11 cellular contexts compared by ENCODE assay signal in the genomic region with DNA sequence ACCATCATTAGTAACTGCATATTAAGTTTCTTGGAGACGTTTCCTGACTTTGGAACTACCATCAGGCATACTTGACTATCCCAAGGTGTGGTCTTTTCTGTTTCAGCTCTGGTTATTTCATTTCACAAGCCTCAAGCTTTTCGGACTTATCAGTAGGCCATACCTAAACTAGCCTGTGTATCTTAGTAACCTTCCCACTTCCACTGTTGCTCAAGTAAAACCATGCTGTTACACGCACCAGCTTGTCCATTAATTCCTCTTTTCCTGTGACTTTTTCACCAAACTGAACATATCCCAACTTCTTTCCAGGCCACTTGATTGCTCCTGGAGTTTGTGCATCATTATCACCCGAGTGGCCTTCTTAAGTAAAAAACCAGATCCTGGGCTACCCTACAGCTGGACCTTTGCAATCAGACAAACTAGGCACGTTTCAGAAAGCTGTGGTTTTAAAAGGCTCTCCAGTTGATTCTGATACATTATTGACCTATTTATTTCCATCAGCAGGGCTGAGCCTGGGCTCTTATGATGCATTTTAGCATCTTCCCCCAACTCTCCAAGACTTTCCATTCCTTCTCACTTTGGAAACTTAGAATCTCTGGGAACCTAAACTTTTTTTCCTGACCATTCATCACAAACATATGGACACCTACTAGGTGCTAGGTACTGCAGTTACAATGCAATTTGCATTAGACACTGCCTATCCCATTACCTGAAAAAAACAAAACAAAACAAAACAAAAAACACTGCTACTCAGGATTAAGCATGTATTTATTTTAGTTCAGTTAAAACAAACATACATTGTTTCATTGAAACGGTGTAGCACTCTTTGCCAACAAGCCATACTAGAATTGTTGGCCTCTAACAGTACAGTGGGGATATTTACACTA. TPM values are rescaled to one million over a fixed set of nuclear protein-coding genes. Genes with fewer than 3 reads are reported as not detected.
DNase-seq lines count a peak whose midpoint lies in the region; ATAC-seq and TF ChIP-seq lines count a peak whose summit lies in the region.
"Had no signal": no experiment of that assay in that cellular context is flagged by ENCODE, and none has a peak within 500 bp of the region (broad histone marks: within the 10 kb centered on the region; RNA-seq: fewer than 3 reads in every experiment).

No MANE protein-coding gene starts in this region.

- H3K4me1 ChIP-seq in foreskin keratinocyte, result peaks cover 21% of the 10 kb centered on the region

- H3K27me3 ChIP-seq in foreskin keratinocyte, result no peaks in the 10 kb centered on the region

- ATAC-seq in Right ventricle myocardium inferior (peak; percentile 34), foreskin keratinocyte (peak; percentile 70), HG03025 (IDR thresholded peaks at IDR 0.05; ENCODE audit: low FRiP score, unreplicated experiment) (no peak)

- intact Hi-C loops in Right ventricle myocardium inferior (cut with DNase I) (no loop called here), cardiac septum (cut with DNase I) (no loop called here)

- TF ChIP-seq CTCF in foreskin keratinocyte (conservative IDR thresholded peaks at IDR 0.05), result peak; percentile 1

- H3K27ac ChIP-seq in foreskin keratinocyte, result no peak overlapping the region

- no peak for DNase-seq in Right ventricle myocardium inferior (ENCODE audit: missing footprints)
- DNase-seq in cardiac septum (ENCODE audit: low spot score), result no peak
- DNase-seq in SK-N-DZ (ENCODE audit: low spot score), result peak; percentile 34
- peak; percentile 92 to 98 for DNase-seq in foreskin keratinocyte
- peak; percentile 43 for DNase-seq in stromal cell of bone marrow (ENCODE audit: low read depth)
- no peak for DNase-seq in nucleus accumbens (lab: John Stamatoyannopoulos, UW)
- no peak for DNase-seq in activated CD4-positive, alpha-beta T cell treated with anti-CD3 and anti-CD28 coated beads, Interleukin-2, amount 50 U/mL, for 1 hour
- DNase-seq: DMS153, H7, kidney had no signal

RNA-seq across cellular contexts. Expression of gene SLC38A2, which starts 14.9 kb away (rescaled TPM):
- total RNA-seq in Right ventricle myocardium inferior (161 TPM), cardiac septum (140 TPM), foreskin keratinocyte (385 and 423 TPM in 2 replicates)
- polyA plus RNA-seq in SK-N-DZ (2014; cell fraction: cytosol; rRNA removed), result 155 and 160 TPM in 2 replicates
- 232 and 278 TPM in 2 replicates for polyA plus RNA-seq in SK-N-DZ (2014; cell fraction: nucleus; rRNA removed)
- 74.9 and 102 TPM in 2 replicates for polyA plus RNA-seq in foreskin keratinocyte

Comparison
In these comparisons a context has a peak if more than half of its experiments do, and no peak if none do; other contexts are left out.
1. DNase-seq: peak in SK-N-DZ (single experiment), foreskin keratinocyte (2 of 2) and stromal cell of bone marrow (single experiment); none in Right ventricle myocardium inferior (single experiment), cardiac septum (single experiment), nucleus accumbens (0 of 56) and activated CD4-positive, alpha-beta T cell treated with anti-CD3 and anti-CD28 coated beads, Interleukin-2, amount 50 U/mL, for 1 hour (single experiment).